8 cellular contexts compared by ENCODE assay signal in genomic region chr3:9951598-9951961, GRCh38. TPM values are rescaled to one million over a fixed set of nuclear protein-coding genes. Genes with fewer than 3 reads are reported as not detected.
DNase-seq lines count a peak whose midpoint lies in the region; TF ChIP-seq lines count a peak whose summit lies in the region.

No MANE protein-coding gene starts in this region.

- peaks cover 12% of the 10 kb centered on the region for H3K4me1 Mint-ChIP-seq in activated CD4-positive, alpha-beta T cell treated with anti-CD3 and anti-CD28 coated beads, Interleukin-2, amount 10 ng/mL, durations not matched to agents 24 days and 14 days

- H3K36me3 ChIP-seq in hepatocyte (replicated peaks; ENCODE audit: insufficient read depth, low read depth) (no peaks in the 10 kb centered on the region), subcutaneous abdominal adipose tissue (ENCODE audit: control insufficient read depth in 5 of 5, insufficient read depth in 5 of 5, low read length in 5 of 5) (peaks cover 0 to 13% (median 8%) of the 10 kb centered on the region in 5 donors), MG63 (peaks cover 4% of the 10 kb centered on the region)

- no peak for DNase-seq in activated CD4-positive, alpha-beta T cell treated with anti-CD3 and anti-CD28 coated beads, Interleukin-2, amount 10 ng/mL, durations not matched to agents 24 days and 14 days
- no peak for DNase-seq in activated CD4-positive, alpha-beta T cell treated with anti-CD3 and anti-CD28 coated beads, Interleukin-2, amount 50 U/mL, for 4 hours
- no peak for DNase-seq in hepatocyte (ENCODE audit: low spot score)
- DNase-seq in NCI-H748 (lab: John Stamatoyannopoulos, UW; ENCODE audit: unreplicated experiment): no peak
- DNase-seq in MG63: no peak
- no peak for DNase-seq in DMS114 treated with DMSO at 0.1 percent for 48 hours (lab: John Stamatoyannopoulos, UW; ENCODE audit: unreplicated experiment)

- no peaks in the 10 kb centered on the region for H3K9me2 ChIP-seq in hepatocyte (replicated peaks; ENCODE audit: insufficient read depth)

- no peaks in the 10 kb centered on the region for H3K79me2 ChIP-seq in hepatocyte

- H3K27ac Mint-ChIP-seq in activated CD4-positive, alpha-beta T cell treated with anti-CD3 and anti-CD28 coated beads, Interleukin-2, amount 10 ng/mL, durations not matched to agents 24 days and 14 days: peak overlapping the region; percentile 68

- H2AFZ ChIP-seq in hepatocyte: peak overlapping the region; percentile 50

- whole genome bisulfite sequencing in hepatocyte (ENCODE audit: low lambda C conversion rate, missing lambda C conversion rate): 43% methylated on average over 10 of the region's 10 CpGs

- H3K4me2 ChIP-seq in hepatocyte: peak overlapping the region; percentile 96

- H3K4me1 ChIP-seq in hepatocyte (ENCODE audit: insufficient read depth): peaks cover 7% of the 10 kb centered on the region
- peaks cover 0 to 44% (median 33%) of the 10 kb centered on the region in 5 donors for H3K4me1 ChIP-seq in subcutaneous abdominal adipose tissue (ENCODE audit: control insufficient read depth in 5 of 5, insufficient read depth in 5 of 5, low read length in 5 of 5)

- intact Hi-C loops in activated CD4-positive, alpha-beta T cell treated with anti-CD3 and anti-CD28 coated beads, Interleukin-2, amount 10 ng/mL, durations not matched to agents 24 days and 14 days (cut with micrococcal nuclease): loop anchor here (5.0 kb wide), 1 partner anchor 109 kb away; the partner anchor contains the start of gene RPUSD3

- H3K27me3 ChIP-seq in hepatocyte (no peaks in the 10 kb centered on the region), subcutaneous abdominal adipose tissue (ENCODE audit: control insufficient read depth in 5 of 5, insufficient read depth in 4 of 5, low read length in 5 of 5) (no peaks in the 10 kb centered on the region), MG63 (no peaks in the 10 kb centered on the region)

- H3K36me3 Mint-ChIP-seq in activated CD4-positive, alpha-beta T cell treated with anti-CD3 and anti-CD28 coated beads, Interleukin-2, amount 10 ng/mL, durations not matched to agents 24 days and 14 days (ENCODE audit: low read depth): peaks cover 2% of the 10 kb centered on the region

- H3K9me3 ChIP-seq in hepatocyte (ENCODE audit: low read depth) (no peaks in the 10 kb centered on the region), subcutaneous abdominal adipose tissue (ENCODE audit: control insufficient read depth in 5 of 5, low read length in 5 of 5) (no peaks in the 10 kb centered on the region), MG63 (no peaks in the 10 kb centered on the region)

- no peaks in the 10 kb centered on the region for H3K9me3 Mint-ChIP-seq in activated CD4-positive, alpha-beta T cell treated with anti-CD3 and anti-CD28 coated beads, Interleukin-2, amount 10 ng/mL, durations not matched to agents 24 days and 14 days

- H4K20me1 ChIP-seq in hepatocyte (ENCODE audit: insufficient read depth, poor library complexity, severe bottlenecking): no peaks in the 10 kb centered on the region

- H3K27me3 Mint-ChIP-seq in activated CD4-positive, alpha-beta T cell treated with anti-CD3 and anti-CD28 coated beads, Interleukin-2, amount 10 ng/mL, durations not matched to agents 24 days and 14 days: no peaks in the 10 kb centered on the region

- H3K27ac ChIP-seq in VCaP (peak overlapping the region; percentile 68), hepatocyte (no peak overlapping the region), subcutaneous abdominal adipose tissue (ENCODE audit: low read depth, low read length) (no peak overlapping the region)

- H3K9ac ChIP-seq in subcutaneous abdominal adipose tissue (ENCODE audit: low read length in 5 of 5): peak overlapping the region in 3 of 5 donors; percentile 30 to 64 (median 44)

- TF ChIP-seq CTCF in VCaP (conservative IDR thresholded peaks at IDR 0.05) (no peak), hepatocyte (IDR thresholded peaks at IDR 0.05; ENCODE audit: poor library complexity) (no peak)

- peak overlapping the region; percentile 83 for H3K4me3 Mint-ChIP-seq in activated CD4-positive, alpha-beta T cell treated with anti-CD3 and anti-CD28 coated beads, Interleukin-2, amount 10 ng/mL, durations not matched to agents 24 days and 14 days

- H3K4me3 ChIP-seq in hepatocyte: peak overlapping the region; percentile 91
- peak overlapping the region in 4 of 5 donors; percentile 22 to 67 (median 60) for H3K4me3 ChIP-seq in subcutaneous abdominal adipose tissue (ENCODE audit: low read depth in 1 of 5, low read length in 5 of 5)
- no peak overlapping the region for H3K4me3 ChIP-seq in MG63

RNA-seq across cellular contexts. Expression of gene PRRT3, which starts 0.6 kb away (rescaled TPM):
- total RNA-seq in activated CD4-positive, alpha-beta T cell treated with anti-CD3 and anti-CD28 coated beads, Interleukin-2, amount 10 ng/mL, durations not matched to agents 24 days and 14 days: 11.8 and 13.5 TPM in 2 replicates
- total RNA-seq in hepatocyte: 1.1 and 2.5 TPM in 2 replicates
- polyA plus RNA-seq in hepatocyte: 2.0 and 4.0 TPM in 2 replicates
- 0.23 TPM in 1 of 2 replicates, not detected in the other for total RNA-seq in MG63 (2014; rRNA removed; shearing (Covaris generic); ENCODE audit: low replicate concordance)

RNA-seq across cellular contexts. Expression of gene CRELD1, which starts 17.9 kb away (rescaled TPM):
- 22.7 and 23.4 TPM in 2 replicates for total RNA-seq in activated CD4-positive, alpha-beta T cell treated with anti-CD3 and anti-CD28 coated beads, Interleukin-2, amount 10 ng/mL, durations not matched to agents 24 days and 14 days
- total RNA-seq in hepatocyte: 40.5 and 43.9 TPM in 2 replicates
- 82.9 and 83.6 TPM in 2 replicates for polyA plus RNA-seq in hepatocyte
- 19.1 and 22.6 TPM in 2 replicates for total RNA-seq in MG63 (2014; rRNA removed; shearing (Covaris generic); ENCODE audit: low replicate concordance)

RNA-seq across cellular contexts. Expression of gene IL17RC, which starts 34.7 kb away (rescaled TPM):
- 0.28 and 0.42 TPM in 2 replicates for total RNA-seq in activated CD4-positive, alpha-beta T cell treated with anti-CD3 and anti-CD28 coated beads, Interleukin-2, amount 10 ng/mL, durations not matched to agents 24 days and 14 days
- 27.3 and 39.4 TPM in 2 replicates for total RNA-seq in hepatocyte
- 47.8 and 48.5 TPM in 2 replicates for polyA plus RNA-seq in hepatocyte
- total RNA-seq in MG63 (2014; rRNA removed; shearing (Covaris generic); ENCODE audit: low replicate concordance): 12.1 and 14.8 TPM in 2 replicates

RNA-seq across cellular contexts. Expression of gene EMC3, which starts 35.1 kb away (rescaled TPM):
- total RNA-seq in activated CD4-positive, alpha-beta T cell treated with anti-CD3 and anti-CD28 coated beads, Interleukin-2, amount 10 ng/mL, durations not matched to agents 24 days and 14 days: 41.4 and 42.1 TPM in 2 replicates
- total RNA-seq in hepatocyte: 116 and 133 TPM in 2 replicates
- 147 and 151 TPM in 2 replicates for polyA plus RNA-seq in hepatocyte
- 18.8 and 72.4 TPM in 2 replicates for total RNA-seq in MG63 (2014; rRNA removed; shearing (Covaris generic); ENCODE audit: low replicate concordance)

RNA-seq across cellular contexts. Expression of gene IL17RE, which starts 48.9 kb away (rescaled TPM):
- total RNA-seq in activated CD4-positive, alpha-beta T cell treated with anti-CD3 and anti-CD28 coated beads, Interleukin-2, amount 10 ng/mL, durations not matched to agents 24 days and 14 days: 1.1 TPM in 2 replicates
- 9.1 and 10.2 TPM in 2 replicates for total RNA-seq in hepatocyte
- polyA plus RNA-seq in hepatocyte: 6.3 and 6.8 TPM in 2 replicates
- 0.30 TPM in 1 of 2 replicates, not detected in the other for total RNA-seq in MG63 (2014; rRNA removed; shearing (Covaris generic); ENCODE audit: low replicate concordance)
